31 cellular contexts compared by ENCODE assay signal in the genomic region with DNA sequence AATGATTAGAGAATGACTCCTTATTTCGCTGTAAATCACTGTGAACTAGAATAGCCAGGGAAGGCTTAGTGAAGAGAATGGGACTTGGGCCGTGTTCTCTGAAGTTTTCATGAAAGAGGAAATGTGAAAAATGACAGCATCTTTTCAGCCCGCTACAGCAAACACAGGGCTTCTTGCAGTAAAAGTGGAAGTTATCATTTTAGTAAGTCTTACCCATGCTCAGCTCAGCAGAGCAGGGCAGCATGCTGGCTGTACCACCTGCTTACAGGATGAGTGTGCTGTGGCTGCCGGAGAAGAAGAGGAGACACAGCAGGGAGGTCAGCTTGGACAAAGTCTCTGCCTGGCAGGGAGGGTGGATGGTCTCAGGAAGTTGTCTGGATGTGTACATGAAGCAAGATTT.
A peak's percentile ranks its signal among the peaks of the same experiment; 100 is the strongest.
DNase-seq lines count a peak whose midpoint lies in the region; ATAC-seq and TF ChIP-seq lines count a peak whose summit lies in the region.
"Had no signal": no experiment of that assay in that cellular context is flagged by ENCODE, and none has a peak within 500 bp of the region (broad histone marks: within the 10 kb centered on the region; RNA-seq: fewer than 3 reads in every experiment).

No MANE protein-coding gene starts in this region.

- no peak overlapping the region for H2AFZ ChIP-seq in PC-3 (ENCODE audit: low read length)

- H4K20me1 ChIP-seq in PC-3 (ENCODE audit: low read length) = no peaks in the 10 kb centered on the region

- no peak overlapping the region for H3K4me2 ChIP-seq in PC-3 (ENCODE audit: low read length)

- peaks cover 41% of the 10 kb centered on the region for H3K9me3 ChIP-seq in PC-3 (ENCODE audit: low read length)
- H3K9me3 ChIP-seq: sigmoid colon, thyroid gland, uterus had no signal

- CTCF ChIA-PET in PC-3 (lab: Charles Lee) = no interaction called here
- CTCF ChIA-PET in activated CD4-positive, alpha-beta T cell treated with anti-CD3 and anti-CD28 coated beads, Interleukin-2, amount 10 ng/mL, durations not matched to agents 7 days and 5 days (lab: Charles Lee) = no interaction called here

- H3K27me3 ChIP-seq in GM06990 (replicated peaks; ENCODE audit: control insufficient read depth, insufficient read depth, low read length) (no peaks in the 10 kb centered on the region), PC-3 (ENCODE audit: low read length) (no peaks in the 10 kb centered on the region)
- H3K27me3 ChIP-seq: sigmoid colon, thyroid gland, uterus had no signal

- no peaks in the 10 kb centered on the region for H3K9me2 ChIP-seq in PC-3 (replicated peaks; ENCODE audit: low read length)

- POLR2A ChIA-PET in PC-3 (lab: Charles Lee; ENCODE audit: unreplicated experiment) = no interaction called here
- POLR2A ChIA-PET in activated CD4-positive, alpha-beta T cell treated with anti-CD3 and anti-CD28 coated beads, Interleukin-2, amount 10 ng/mL, durations not matched to agents 7 days and 5 days (lab: Charles Lee) = no interaction called here

- ATAC-seq in GM18868 (IDR thresholded peaks at IDR 0.05; ENCODE audit: unreplicated experiment) = peak; percentile 71
- peak; percentile 72 for ATAC-seq in GM21717 (IDR thresholded peaks at IDR 0.05; ENCODE audit: unreplicated experiment)
- no peak for ATAC-seq in HG02852 (IDR thresholded peaks at IDR 0.05; ENCODE audit: unreplicated experiment)
- no peak for ATAC-seq in PC-3
- ATAC-seq: activated CD8-positive, alpha-beta memory T cell treated with anti-CD3 and anti-CD28 coated beads, Interleukin-2, amount 10 ng/mL, durations not matched to agents 7 days and 5 days; activated T-cell treated with anti-CD3 and anti-CD28 coated beads, Interleukin-2, amount 50 U/mL, for 4 hours; left colon; natural killer cell treated with Interleukin-12 subunit alpha and Interleukin-12 subunit beta and Interleukin-15 and Interleukin-18, amount 100 ng/mL, for 72 hours; WTC11 had no signal

- H3F3A ChIP-seq in PC-3 (ENCODE audit: low read length, unreplicated experiment) = no peaks in the 10 kb centered on the region

- H3K9ac ChIP-seq in PC-3 (ENCODE audit: low read length) = no peak overlapping the region

- H3K27me3 Mint-ChIP-seq in activated CD4-positive, alpha-beta T cell treated with anti-CD3 and anti-CD28 coated beads, Interleukin-2, amount 10 ng/mL, durations not matched to agents 7 days and 5 days = no peaks in the 10 kb centered on the region
- H3K27me3 Mint-ChIP-seq: activated CD8-positive, alpha-beta memory T cell treated with anti-CD3 and anti-CD28 coated beads, Interleukin-2, amount 10 ng/mL, durations not matched to agents 7 days and 5 days; activated naive CD8-positive, alpha-beta T cell treated with anti-CD3 and anti-CD28 coated beads for 36 hours; CD4-positive, CD25-positive, alpha-beta regulatory T cell; natural killer cell treated with Interleukin-12 subunit alpha and Interleukin-12 subunit beta and Interleukin-15 and Interleukin-18, amount 100 ng/mL, for 72 hours had no signal

- H3K9me3 Mint-ChIP-seq in activated CD4-positive, alpha-beta T cell treated with anti-CD3 and anti-CD28 coated beads, Interleukin-2, amount 10 ng/mL, durations not matched to agents 7 days and 5 days = peaks cover 10% of the 10 kb centered on the region

- intact Hi-C loops in PC-3 (cut with micrococcal nuclease) = no loop called here

- no peaks in the 10 kb centered on the region for H3K4me1 Mint-ChIP-seq in activated CD4-positive, alpha-beta T cell treated with anti-CD3 and anti-CD28 coated beads, Interleukin-2, amount 10 ng/mL, durations not matched to agents 7 days and 5 days
- H3K4me1 Mint-ChIP-seq: activated CD8-positive, alpha-beta memory T cell treated with anti-CD3 and anti-CD28 coated beads, Interleukin-2, amount 10 ng/mL, durations not matched to agents 7 days and 5 days; activated naive CD8-positive, alpha-beta T cell treated with anti-CD3 and anti-CD28 coated beads for 36 hours; WTC11 had no signal

- H3K27ac ChIP-seq in PC-3 (ENCODE audit: low read length) = no peak overlapping the region
- H3K27ac ChIP-seq: sigmoid colon, thyroid gland, uterus had no signal

- no peaks in the 10 kb centered on the region for H3K79me2 ChIP-seq in PC-3 (ENCODE audit: low read length)

- H3K4me3 Mint-ChIP-seq in activated CD4-positive, alpha-beta T cell treated with anti-CD3 and anti-CD28 coated beads, Interleukin-2, amount 10 ng/mL, durations not matched to agents 7 days and 5 days = no peak overlapping the region
- H3K4me3 Mint-ChIP-seq: activated CD8-positive, alpha-beta memory T cell treated with anti-CD3 and anti-CD28 coated beads, Interleukin-2, amount 10 ng/mL, durations not matched to agents 7 days and 5 days; activated naive CD8-positive, alpha-beta T cell treated with anti-CD3 and anti-CD28 coated beads for 36 hours; activated T-cell treated with anti-CD3 and anti-CD28 coated beads, Interleukin-2, amount 50 U/mL, for 4 hours; CD4-positive, CD25-positive, alpha-beta regulatory T cell; H9; natural killer cell treated with Interleukin-12 subunit alpha and Interleukin-12 subunit beta and Interleukin-15 and Interleukin-18, amount 100 ng/mL, for 72 hours; WTC11 had no signal

- H3K36me3 Mint-ChIP-seq in activated CD4-positive, alpha-beta T cell treated with anti-CD3 and anti-CD28 coated beads, Interleukin-2, amount 10 ng/mL, durations not matched to agents 7 days and 5 days (ENCODE audit: low read depth) = no peaks in the 10 kb centered on the region
- H3K36me3 Mint-ChIP-seq: activated CD8-positive, alpha-beta memory T cell treated with anti-CD3 and anti-CD28 coated beads, Interleukin-2, amount 10 ng/mL, durations not matched to agents 7 days and 5 days; activated naive CD8-positive, alpha-beta T cell treated with anti-CD3 and anti-CD28 coated beads for 36 hours; CD4-positive, CD25-positive, alpha-beta regulatory T cell; natural killer cell treated with Interleukin-12 subunit alpha and Interleukin-12 subunit beta and Interleukin-15 and Interleukin-18, amount 100 ng/mL, for 72 hours had no signal

- no TSS peak for BruUV-seq in PC-3 (replicated peaks; lab: Mats Ljungman, UMichigan)

- no peak overlapping the region for H3K4me3 ChIP-seq in GM06990 (replicated peaks; ENCODE audit: low read depth, low read length)
- no peak overlapping the region for H3K4me3 ChIP-seq in PC-3 (ENCODE audit: low read length)
- H3K4me3 ChIP-seq: sigmoid colon, thyroid gland, uterus had no signal

- DNase-seq in GM06990 (ENCODE audit: extremely low read depth, insufficient read length) (peak; percentile 69), MV-4-11 (lab: John Stamatoyannopoulos, UW) (peak; percentile 2), PC-3 (no peak)
- no peak for DNase-seq in activated CD4-positive, alpha-beta T cell treated with anti-CD3 and anti-CD28 coated beads for 4 hours
- DNase-seq in activated CD4-positive, alpha-beta T cell treated with anti-CD3 and anti-CD28 coated beads, Interleukin-2, amount 10 ng/mL, durations not matched to agents 7 days and 5 days = no peak
- DNase-seq: activated CD8-positive, alpha-beta memory T cell treated with anti-CD3 and anti-CD28 coated beads, Interleukin-2, amount 10 ng/mL, durations not matched to agents 7 days and 5 days; activated gamma-delta T cell; activated naive CD8-positive, alpha-beta T cell treated with anti-CD3 and anti-CD28 coated beads for 36 hours; activated T-cell treated with anti-CD3 and anti-CD28 coated beads, Interleukin-2, amount 50 U/mL, for 4 hours; AML-193; aorta; Calu3; CD4-positive, CD25-positive, alpha-beta regulatory T cell; effector CD4-positive, alpha-beta T cell; EL; H9; left colon; NCI-H1105; NCI-H1930; NCI-H2171 treated with DMSO at 0.1 percent for 48 hours; NCI-H510A; sigmoid colon; stimulated activated CD4-positive, alpha-beta T cell treated with anti-CD3 and anti-CD28 coated beads, Interleukin-4, amount 100 ng/mL, for 1 hour; T-helper 1 cell; thyroid gland; uterus had no signal

- H3K36me3 ChIP-seq in GM06990 (ENCODE audit: control insufficient read depth, insufficient read depth, low read length) (no peaks in the 10 kb centered on the region), PC-3 (ENCODE audit: low read depth, low read length) (no peaks in the 10 kb centered on the region)
- H3K36me3 ChIP-seq: sigmoid colon, thyroid gland, uterus had no signal

- TF ChIP-seq CTCF in GM06990 (IDR thresholded peaks at IDR 0.05; ENCODE audit: insufficient read depth, low read length, poor library complexity, severe bottlenecking) (no peak), PC-3 (conservative IDR thresholded peaks at IDR 0.05; ENCODE audit: low read depth, low read length) (no peak)

- no peak overlapping the region for H3K27ac Mint-ChIP-seq in activated CD4-positive, alpha-beta T cell treated with anti-CD3 and anti-CD28 coated beads, Interleukin-2, amount 10 ng/mL, durations not matched to agents 7 days and 5 days
- H3K27ac Mint-ChIP-seq: activated CD8-positive, alpha-beta memory T cell treated with anti-CD3 and anti-CD28 coated beads, Interleukin-2, amount 10 ng/mL, durations not matched to agents 7 days and 5 days; activated naive CD8-positive, alpha-beta T cell treated with anti-CD3 and anti-CD28 coated beads for 36 hours; CD4-positive, CD25-positive, alpha-beta regulatory T cell; H9; natural killer cell treated with Interleukin-12 subunit alpha and Interleukin-12 subunit beta and Interleukin-15 and Interleukin-18, amount 100 ng/mL, for 72 hours; WTC11 had no signal

- H3K4me1 ChIP-seq in PC-3 (ENCODE audit: insufficient read depth, low read length) = no peaks in the 10 kb centered on the region
- H3K4me1 ChIP-seq: thyroid gland, uterus had no signal

Comparison
In these comparisons a context has a peak if more than half of its experiments do, and no peak if none do; other contexts are left out.
1. DNase-seq: peak in GM06990 (single experiment) and MV-4-11 (single experiment); none in PC-3 (single experiment), activated CD4-positive, alpha-beta T cell treated with anti-CD3 and anti-CD28 coated beads for 4 hours (0 of 2) and activated CD4-positive, alpha-beta T cell treated with anti-CD3 and anti-CD28 coated beads, Interleukin-2, amount 10 ng/mL, durations not matched to agents 7 days and 5 days (single experiment).
2. ATAC-seq: peak in GM18868 (single experiment) and GM21717 (single experiment); none in HG02852 (single experiment) and PC-3 (single experiment).